In the genomic region with DNA sequence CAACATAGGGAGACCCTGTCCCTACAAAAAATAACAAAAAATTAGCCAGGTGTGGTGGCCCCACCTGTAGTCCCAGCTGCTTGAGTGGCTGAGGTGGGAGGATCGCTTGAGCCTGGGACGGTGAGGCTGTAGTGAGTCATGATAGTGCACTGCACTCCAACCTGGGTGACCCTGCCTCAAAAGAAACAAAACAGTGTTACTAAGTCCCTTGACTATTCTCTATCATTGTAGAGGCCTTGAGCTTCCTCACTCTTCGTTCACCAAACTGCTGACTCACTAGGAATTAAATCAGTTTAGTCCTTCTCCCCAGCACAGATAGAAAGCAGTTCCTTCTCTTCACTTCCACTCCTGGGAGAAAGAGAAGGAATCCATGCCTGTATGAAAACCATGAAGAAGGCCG, we compare ENCODE assay signal across 1 cellular context.
A peak's percentile ranks its signal among the peaks of the same experiment; 100 is the strongest.
TF ChIP-seq lines count a peak whose summit lies in the region.

No MANE protein-coding gene starts in this region.

TF ChIP-seq in IMR-90, 13 proteins besides CTCF, POLR2A, EP300 and RAD21:
- TF ChIP-seq, protein P1, sequence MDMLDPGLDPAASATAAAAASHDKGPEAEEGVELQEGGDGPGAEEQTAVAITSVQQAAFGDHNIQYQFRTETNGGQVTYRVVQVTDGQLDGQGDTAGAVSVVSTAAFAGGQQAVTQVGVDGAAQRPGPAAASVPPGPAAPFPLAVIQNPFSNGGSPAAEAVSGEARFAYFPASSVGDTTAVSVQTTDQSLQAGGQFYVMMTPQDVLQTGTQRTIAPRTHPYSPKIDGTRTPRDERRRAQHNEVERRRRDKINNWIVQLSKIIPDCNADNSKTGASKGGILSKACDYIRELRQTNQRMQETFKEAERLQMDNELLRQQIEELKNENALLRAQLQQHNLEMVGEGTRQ (IDR thresholded peaks at IDR 0.05; ENCODE audit: low read depth, low read length): no peak
- 0 out of 2 replicates have a peak, but pooled peaks have one; percentile 15 for TF ChIP-seq MAFK (IDR thresholded peaks at IDR 0.05; ENCODE audit: low read depth, low read length)
